Comparison of ENCODE assay signal across 1 cellular context in the genomic region with DNA sequence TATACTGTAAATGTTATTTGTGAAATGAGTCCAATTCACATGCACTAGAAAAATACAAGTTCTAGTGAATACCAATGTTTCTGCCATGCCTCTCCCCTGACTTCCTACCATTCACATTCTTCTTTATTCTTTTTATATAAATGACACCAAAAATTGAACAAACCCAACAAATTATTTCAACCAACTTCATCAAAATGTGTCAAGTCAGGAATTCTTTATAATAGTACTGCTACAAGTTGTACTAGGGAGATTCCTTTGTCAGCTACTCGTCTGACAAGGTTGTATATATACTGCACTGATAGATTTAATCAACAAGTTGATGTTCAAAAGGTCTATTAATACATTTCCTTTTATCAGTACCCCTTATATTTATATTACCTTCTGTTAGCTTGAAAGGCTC.
TF ChIP-seq lines count a peak whose summit lies in the region.

No MANE protein-coding gene starts in this region.

TF ChIP-seq in K562, 482 proteins besides CTCF, POLR2A, EP300 and RAD21 (continued from another document):
- TF ChIP-seq ZNF398 (CRISPR knock-in tag; IDR thresholded peaks at IDR 0.05) = no peak
- TF ChIP-seq EZH2 (IDR thresholded peaks at IDR 0.05; ENCODE audit: borderline replicate concordance, low read depth, low read length) = no peak
- no peak for TF ChIP-seq ETV5 (CRISPR knock-in tag; IDR thresholded peaks at IDR 0.05; ENCODE audit: low read depth)
- no peak for TF ChIP-seq ZNF274 (IDR thresholded peaks at IDR 0.05; ENCODE audit: borderline replicate concordance, low read depth, low read length)
- TF ChIP-seq HNRNPUL1 (IDR thresholded peaks at IDR 0.05; ENCODE audit: low read length) = no peak
- TF ChIP-seq STAG1 (CRISPR knock-in tag; IDR thresholded peaks at IDR 0.05; ENCODE audit: borderline replicate concordance) = no peak
- TF ChIP-seq, protein P1, sequence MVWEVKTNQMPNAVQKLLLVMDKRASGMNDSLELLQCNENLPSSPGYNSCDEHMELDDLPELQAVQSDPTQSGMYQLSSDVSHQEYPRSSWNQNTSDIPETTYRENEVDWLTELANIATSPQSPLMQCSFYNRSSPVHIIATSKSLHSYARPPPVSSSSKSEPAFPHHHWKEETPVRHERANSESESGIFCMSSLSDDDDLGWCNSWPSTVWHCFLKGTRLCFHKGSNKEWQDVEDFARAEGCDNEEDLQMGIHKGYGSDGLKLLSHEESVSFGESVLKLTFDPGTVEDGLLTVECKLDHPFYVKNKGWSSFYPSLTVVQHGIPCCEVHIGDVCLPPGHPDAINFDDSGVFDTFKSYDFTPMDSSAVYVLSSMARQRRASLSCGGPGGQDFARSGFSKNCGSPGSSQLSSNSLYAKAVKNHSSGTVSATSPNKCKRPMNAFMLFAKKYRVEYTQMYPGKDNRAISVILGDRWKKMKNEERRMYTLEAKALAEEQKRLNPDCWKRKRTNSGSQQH (CRISPR knock-in tag; IDR thresholded peaks at IDR 0.05) = no peak
- no peak for TF ChIP-seq RNF219 (CRISPR knock-in tag; IDR thresholded peaks at IDR 0.05)
- TF ChIP-seq C11orf30 (IDR thresholded peaks at IDR 0.05; ENCODE audit: low read depth) = peak; percentile 82
- TF ChIP-seq ZNF232 (CRISPR knock-in tag; IDR thresholded peaks at IDR 0.05) = no peak
- TF ChIP-seq TARDBP (IDR thresholded peaks at IDR 0.05) = no peak
- peak; percentile 55 for TF ChIP-seq MAFF (IDR thresholded peaks at IDR 0.05; ENCODE audit: low read length)
- TF ChIP-seq NUFIP1 (IDR thresholded peaks at IDR 0.05; ENCODE audit: partially characterized antibody) = no peak
- no peak for TF ChIP-seq MECOM (CRISPR knock-in tag; IDR thresholded peaks at IDR 0.05)
- no peak for TF ChIP-seq CBX2 (IDR thresholded peaks at IDR 0.05; ENCODE audit: insufficient read depth, low read length, poor library complexity, severe bottlenecking)
- no peak for TF ChIP-seq ESRRB (CRISPR knock-in tag; IDR thresholded peaks at IDR 0.05; ENCODE audit: borderline replicate concordance)
- no peak for TF ChIP-seq SAP30 (IDR thresholded peaks at IDR 0.05; ENCODE audit: borderline replicate concordance, insufficient read depth, low read depth, low read length, poor library complexity, severe bottlenecking)
- TF ChIP-seq HDAC1 (IDR thresholded peaks at IDR 0.05) = no peak
- TF ChIP-seq, protein P2, sequence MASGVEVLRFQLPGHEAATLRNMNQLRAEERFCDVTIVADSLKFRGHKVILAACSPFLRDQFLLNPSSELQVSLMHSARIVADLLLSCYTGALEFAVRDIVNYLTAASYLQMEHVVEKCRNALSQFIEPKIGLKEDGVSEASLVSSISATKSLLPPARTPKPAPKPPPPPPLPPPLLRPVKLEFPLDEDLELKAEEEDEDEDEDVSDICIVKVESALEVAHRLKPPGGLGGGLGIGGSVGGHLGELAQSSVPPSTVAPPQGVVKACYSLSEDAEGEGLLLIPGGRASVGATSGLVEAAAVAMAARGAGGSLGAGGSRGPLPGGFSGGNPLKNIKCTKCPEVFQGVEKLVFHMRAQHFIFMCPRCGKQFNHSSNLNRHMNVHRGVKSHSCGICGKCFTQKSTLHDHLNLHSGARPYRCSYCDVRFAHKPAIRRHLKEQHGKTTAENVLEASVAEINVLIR (CRISPR knock-in tag; IDR thresholded peaks at IDR 0.05) = no peak
- TF ChIP-seq ZBTB34 (CRISPR knock-in tag; IDR thresholded peaks at IDR 0.05) = no peak
- no peak for TF ChIP-seq SP1 (CRISPR knock-in tag; IDR thresholded peaks at IDR 0.05)
- no peak for TF ChIP-seq HEY1 (CRISPR knock-in tag; IDR thresholded peaks at IDR 0.05; ENCODE audit: borderline replicate concordance)
- peak; percentile 94 for TF ChIP-seq ZNF316 (IDR thresholded peaks at IDR 0.05)
- TF ChIP-seq MTA1 (IDR thresholded peaks at IDR 0.05; ENCODE audit: borderline replicate concordance) = no peak
- TF ChIP-seq BACH1 (tag; IDR thresholded peaks at IDR 0.05) = 0 out of 2 replicates have a peak, but pooled peaks have one; percentile 26
- TF ChIP-seq PRPF4 (IDR thresholded peaks at IDR 0.05; ENCODE audit: insufficient read depth, low read depth, low read length, poor library complexity, severe bottlenecking) = no peak
- no peak for TF ChIP-seq SRSF7 (optimal IDR thresholded peaks at IDR 0.05; ENCODE audit: low read depth, low read length)
- no peak for TF ChIP-seq CEBPG (CRISPR knock-in tag; IDR thresholded peaks at IDR 0.05)
- no peak for TF ChIP-seq CEBPG (tag; conservative IDR thresholded peaks at IDR 0.05 in 1 of 2, IDR thresholded peaks at IDR 0.05 in 1 of 2)
- no peak for TF ChIP-seq CTBP1 (IDR thresholded peaks at IDR 0.05; ENCODE audit: borderline replicate concordance)
- TF ChIP-seq ATF2 (CRISPR knock-in tag; IDR thresholded peaks at IDR 0.05) = no peak
- no peak for TF ChIP-seq ZNF561 (CRISPR knock-in tag; conservative IDR thresholded peaks at IDR 0.05)
- TF ChIP-seq DPF2 (IDR thresholded peaks at IDR 0.05) = no peak
- no peak for TF ChIP-seq ZNF57 (CRISPR knock-in tag; IDR thresholded peaks at IDR 0.05)
